In genomic region chr5:14936588-14936987, GRCh38 we compare ENCODE assay signal across 18 cellular contexts.
DNase-seq lines count a peak whose midpoint lies in the region; ATAC-seq, FAIRE-seq and TF ChIP-seq lines count a peak whose summit lies in the region.
"Had no signal": no experiment of that assay in that cellular context is flagged by ENCODE, and none has a peak within 500 bp of the region (broad histone marks: within the 10 kb centered on the region; RNA-seq: fewer than 3 reads in every experiment).

No MANE protein-coding gene starts in this region.

- no peaks in the 10 kb centered on the region for H4K20me1 ChIP-seq in endothelial cell of umbilical vein (replicated peaks; ENCODE audit: control insufficient read depth, extremely low read depth, insufficient read depth, low read length)

- peak in 3 of 8 donors; percentile 44 to 71 (median 48) for ATAC-seq in heart right ventricle
- no peak for ATAC-seq in Right ventricle myocardium inferior
- ATAC-seq: HepG2 had no signal

- H3K27me3 ChIP-seq in heart right ventricle, result no peaks in the 10 kb centered on the region
- H3K27me3 ChIP-seq in endothelial cell of umbilical vein (ENCODE audit: control insufficient read depth in 2 of 2, insufficient read depth in 2 of 2, low read length in 2 of 2), result no peaks in the 10 kb centered on the region
- no peaks in the 10 kb centered on the region for H3K27me3 ChIP-seq in transverse colon

- H3K4me3 ChIP-seq in heart right ventricle (no peak overlapping the region), endothelial cell of umbilical vein (replicated peaks in 1 of 3; ENCODE audit: insufficient read depth in 1 of 3, low read depth in 1 of 3, low read length in 3 of 3) (no peak overlapping the region), transverse colon (no peak overlapping the region)
- H3K4me3 ChIP-seq: HAP-1 had no signal

- peak overlapping the region in 8 of 10 donors; percentile 4 to 69 (median 34) for H3K27ac ChIP-seq in heart right ventricle
- H3K27ac ChIP-seq in endothelial cell of umbilical vein (ENCODE audit: insufficient read depth, low read depth, low read length), result no peak overlapping the region
- peak overlapping the region; percentile 49 to 57 (median 52) for H3K27ac ChIP-seq in transverse colon

- POLR2A ChIA-PET in endothelial cell of umbilical vein (lab: Charles Lee), result no interaction called here

- peak overlapping the region in 1 of 2 donors; percentile 51 for H3K4me3 Mint-ChIP-seq in CD14-positive monocyte
- H3K4me3 Mint-ChIP-seq: B cell; CD8-positive, alpha-beta memory T cell had no signal

- no peaks in the 10 kb centered on the region for H3K79me2 ChIP-seq in endothelial cell of umbilical vein (ENCODE audit: control insufficient read depth, insufficient read depth, low read length)

- peaks cover 0 to 5% (median 0%) of the 10 kb centered on the region in 7 donors for H3K9me3 Mint-ChIP-seq in CD14-positive monocyte
- H3K9me3 Mint-ChIP-seq: CD8-positive, alpha-beta memory T cell had no signal

- H3K36me3 ChIP-seq in heart right ventricle, result no peaks in the 10 kb centered on the region
- no peaks in the 10 kb centered on the region for H3K36me3 ChIP-seq in endothelial cell of umbilical vein (ENCODE audit: control insufficient read depth in 2 of 2, extremely low read depth in 1 of 2, insufficient read depth in 2 of 2, low read length in 2 of 2)
- H3K36me3 ChIP-seq in transverse colon, result no peaks in the 10 kb centered on the region
- H3K36me3 ChIP-seq: HAP-1 had no signal

- H3K9ac ChIP-seq in endothelial cell of umbilical vein (replicated peaks; ENCODE audit: extremely low read depth, insufficient read depth, low read length), result no peak overlapping the region

- TF ChIP-seq EP300 in transverse colon (IDR thresholded peaks at IDR 0.05; ENCODE audit: low read depth), result no peak

- H3K36me3 Mint-ChIP-seq in CD14-positive monocyte, result no peaks in the 10 kb centered on the region

- in situ Hi-C loops in transverse colon (cut with MboI; ENCODE audit: low pct_ligation_motif_present in 1 of 4, low pct_unique_long_range_greater_than_20kb in 1 of 4, low sequenced_read_pairs in 3 of 4), result no loop called here

- TF ChIP-seq POLR2A in endothelial cell of umbilical vein (IDR thresholded peaks at IDR 0.05; ENCODE audit: low read depth, low read length) (no peak), transverse colon (IDR thresholded peaks at IDR 0.05) (no peak)

- peaks cover 27% of the 10 kb centered on the region for H3K4me1 Mint-ChIP-seq in CD14-positive monocyte

- intact Hi-C loops in heart right ventricle (cut with DNase I), result loop anchor here in 3 of 10 donors (5.0 to 10.0 kb wide), 2 partner anchors 62 to 66 kb away; partner anchors contain the start of gene ANKH (in 2 of the 3)
- intact Hi-C loops in Right ventricle myocardium inferior (cut with DNase I), result no loop called here
- intact Hi-C loops in CD14-positive monocyte (cut with micrococcal nuclease), result no loop called here
- intact Hi-C loops in endothelial cell of umbilical vein (cut with micrococcal nuclease), result no loop called here
- intact Hi-C loops in transverse colon (cut with DNase I; ENCODE audit: low total_unique reads), result no loop called here

- DNase-seq in heart right ventricle (no peak), Right ventricle myocardium inferior (ENCODE audit: missing footprints) (no peak), CD14-positive monocyte (ENCODE audit: low spot score) (no peak), endothelial cell of umbilical vein (ENCODE audit: low read depth, low spot score) (no peak), transverse colon (no peak), LoVo (ENCODE audit: low spot score) (no peak), RPMI8226 (no peak)
- DNase-seq: Caco-2; CD8-positive, alpha-beta memory T cell; DMS53; GF-D8; GOT3 had no signal

- H3K9me3 ChIP-seq in heart right ventricle (no peaks in the 10 kb centered on the region), endothelial cell of umbilical vein (replicated peaks; ENCODE audit: control insufficient read depth, insufficient read depth, low read length) (no peaks in the 10 kb centered on the region), transverse colon (no peaks in the 10 kb centered on the region)
- H3K9me3 ChIP-seq: Caco-2, HAP-1 had no signal

- dilution Hi-C loops in endothelial cell of umbilical vein (cut with MboI; ENCODE audit: extremely low pct_ligation_motif_present, low sequenced_read_pairs), result no loop called here

- 35 to 50% methylated on average over 2 of the region's 2 CpGs for WGBS in heart right ventricle, 2 donors
- 50 to 57% methylated on average over 2 of the region's 2 CpGs for WGBS in transverse colon (ENCODE audit: low coverage in 1 of 2), 2 donors

- peak overlapping the region in 4 of 7 donors; percentile 7 to 87 (median 47) for H3K27ac Mint-ChIP-seq in CD14-positive monocyte
- H3K27ac Mint-ChIP-seq: B cell; CD8-positive, alpha-beta memory T cell had no signal

- no TSS peak for BruUV-seq in endothelial cell of umbilical vein (replicated peaks; lab: Mats Ljungman, UMichigan)

- CTCF ChIA-PET in endothelial cell of umbilical vein (lab: Charles Lee), result interaction anchor here (1.3 kb wide), 1 partner anchor 9 kb away, joined by 3 read pairs; no protein-coding TSS in a partner anchor

- no peaks in the 10 kb centered on the region for H3K9me1 ChIP-seq in endothelial cell of umbilical vein (replicated peaks; ENCODE audit: control insufficient read depth, extremely low read depth, insufficient read depth, low read length)

- H3K4me2 ChIP-seq in endothelial cell of umbilical vein (ENCODE audit: insufficient read depth, low read length), result peak overlapping the region; percentile 62

- H2AFZ ChIP-seq in endothelial cell of umbilical vein (ENCODE audit: low read depth, low read length), result no peak overlapping the region

- peaks cover 0 to 1% (median 1%) of the 10 kb centered on the region in 3 donors for H3K27me3 Mint-ChIP-seq in CD14-positive monocyte (ENCODE audit: low read depth in 3 of 3)

- peaks cover 0 to 30% (median 6%) of the 10 kb centered on the region in 9 donors for H3K4me1 ChIP-seq in heart right ventricle
- peaks cover 7% of the 10 kb centered on the region for H3K4me1 ChIP-seq in endothelial cell of umbilical vein (ENCODE audit: control insufficient read depth, extremely low read depth, insufficient read depth, low read length)
- peaks cover 0 to 16% (median 4%) of the 10 kb centered on the region in 4 donors for H3K4me1 ChIP-seq in transverse colon
- H3K4me1 ChIP-seq: Caco-2, HAP-1 had no signal

- TF ChIP-seq CTCF in heart right ventricle (IDR thresholded peaks at IDR 0.05) (no peak), CD14-positive monocyte (IDR thresholded peaks at IDR 0.05) (no peak), endothelial cell of umbilical vein (IDR thresholded peaks at IDR 0.05; ENCODE audit: extremely low read depth in 1 of 2, insufficient read depth in 1 of 2, low read depth in 1 of 2, low read length in 2 of 2) (no peak), transverse colon (IDR thresholded peaks at IDR 0.05) (no peak)

- FAIRE-seq in endothelial cell of umbilical vein (lab: Jason Lieb, UNC), result no peak
- FAIRE-seq: A204.1, GM19239, HepG2, HTR-8/SVneo had no signal

TF ChIP-seq in endothelial cell of umbilical vein, 7 proteins besides CTCF, POLR2A, EP300 and RAD21:
- TF ChIP-seq POLR2AphosphoS5 (IDR thresholded peaks at IDR 0.05; ENCODE audit: insufficient read depth, low read depth, low read length), result no peak
- no peak for TF ChIP-seq MYC (IDR thresholded peaks at IDR 0.05; ENCODE audit: low read depth, low read length)
- TF ChIP-seq FOS (IDR thresholded peaks at IDR 0.05; ENCODE audit: borderline replicate concordance, insufficient read depth, low read length), result no peak
- no peak for TF ChIP-seq JUN (IDR thresholded peaks at IDR 0.05; ENCODE audit: borderline replicate concordance, insufficient read depth, insufficient read length, low read depth)
- no peak for TF ChIP-seq EZH2 (IDR thresholded peaks at IDR 0.05; ENCODE audit: borderline replicate concordance, low read depth, low read length, severe bottlenecking)
- no peak for TF ChIP-seq GATA2 (IDR thresholded peaks at IDR 0.05; ENCODE audit: insufficient read depth, insufficient read length, low read depth, low read length)
- TF ChIP-seq, protein P1, sequence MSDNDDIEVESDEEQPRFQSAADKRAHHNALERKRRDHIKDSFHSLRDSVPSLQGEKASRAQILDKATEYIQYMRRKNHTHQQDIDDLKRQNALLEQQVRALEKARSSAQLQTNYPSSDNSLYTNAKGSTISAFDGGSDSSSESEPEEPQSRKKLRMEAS (IDR thresholded peaks at IDR 0.05; ENCODE audit: insufficient read depth, insufficient read length), result no peak
